ENCODE assay signal across 8 cellular contexts in genomic region chr19:33778089-33778791, GRCh38. TPM values are rescaled to one million over a fixed set of nuclear protein-coding genes. Genes with fewer than 3 reads are reported as not detected.
DNase-seq lines count a peak whose midpoint lies in the region; ATAC-seq and TF ChIP-seq lines count a peak whose summit lies in the region.

No MANE protein-coding gene starts in this region.

- 15 to 16% methylated on average over 33 to 39 of the region's 49 CpGs for WGBS in lower leg skin, 2 donors

- no peak for TF ChIP-seq POLR2A in lower leg skin (IDR thresholded peaks at IDR 0.05)

- peak; percentile 94 for ATAC-seq in GM18511 (IDR thresholded peaks at IDR 0.05; ENCODE audit: unreplicated experiment)
- ATAC-seq in HG03175 (IDR thresholded peaks at IDR 0.05; ENCODE audit: unreplicated experiment): peak; percentile 79

- DNase-seq in ACHN (peak; percentile 75), NCI-H460 (ENCODE audit: extremely low read depth, low read depth) (peak; percentile 62), dedifferentiated amniotic fluid mesenchymal stem cell (ENCODE audit: extremely low spot score) (peak; percentile 53), lower leg skin (ENCODE audit: low spot score in 2 of 2) (peak; percentile 55 to 96)
- DNase-seq in activated CD4-positive, alpha-beta T cell treated with anti-CD3 and anti-CD28 coated beads, Interleukin-2, amount 50 U/mL, for 1 hour: peak; percentile 84
- peak; percentile 58 for DNase-seq in stimulated activated CD8-positive, alpha-beta memory T cell treated with anti-CD3 and anti-CD28 coated beads, Interleukin-12 subunit alpha, Interleukin-12 subunit beta, amount 100 ng/mL, for 24 hours (ENCODE audit: extremely low read depth)

- intact Hi-C loops in lower leg skin (cut with DNase I; ENCODE audit: low total_unique reads): loop anchor here (5.0 to 10.0 kb wide), 3 partner anchors 224 to 937 kb away; no protein-coding TSS in a partner anchor

- TF ChIP-seq CTCF in lower leg skin (IDR thresholded peaks at IDR 0.05): peak in 2 of 3 donors; percentile 93 to 99

- in situ Hi-C loops in ACHN (cut with HindIII; ENCODE audit: low pct_ligation_motif_present, low pct_unique_long_range_greater_than_20kb, low sequenced_read_pairs): no loop called here

- no peak overlapping the region for H3K4me3 ChIP-seq in lower leg skin (ENCODE audit: low read depth, poor library complexity, severe bottlenecking)

RNA-seq across cellular contexts. Expression of gene KCTD15, which starts 18.4 kb away (rescaled TPM):
- 28.0 and 29.6 TPM in 2 replicates for total RNA-seq in NCI-H460 (2014; rRNA removed; shearing (Covaris generic))
- polyA plus RNA-seq in NCI-H460 (2014; cell fraction: nucleus; rRNA removed): 61.0 and 72.2 TPM in 2 replicates
- 100 to 1,000 TPM; 140 to 190 (median 164) TPM for total RNA-seq in lower leg skin
